Comparison of ENCODE assay signal across 1 cellular context in genomic region chr9:34519321-34520020, GRCh38.
TF ChIP-seq lines count a peak whose summit lies in the region.

No MANE protein-coding gene starts in this region.

TF ChIP-seq in HCT116, 20 proteins besides CTCF, POLR2A, EP300 and RAD21 (continued from another document):
- no peak for TF ChIP-seq ZBTB33 (IDR thresholded peaks at IDR 0.05; ENCODE audit: extremely low read depth, insufficient replicate concordance, low read length)
- TF ChIP-seq FOSL1 (IDR thresholded peaks at IDR 0.05; ENCODE audit: low read depth) = no peak
- no peak for TF ChIP-seq ATF3 (IDR thresholded peaks at IDR 0.05)
- TF ChIP-seq ZFX (IDR thresholded peaks at IDR 0.05) = no peak
- TF ChIP-seq SP1 (IDR thresholded peaks at IDR 0.05; ENCODE audit: low read depth) = no peak
- TF ChIP-seq TCF7L2 (IDR thresholded peaks at IDR 0.05; ENCODE audit: borderline replicate concordance, extremely low read depth, insufficient read depth, insufficient read length) = no peak
